ENCODE assay signal across 9 cellular contexts in the genomic region with DNA sequence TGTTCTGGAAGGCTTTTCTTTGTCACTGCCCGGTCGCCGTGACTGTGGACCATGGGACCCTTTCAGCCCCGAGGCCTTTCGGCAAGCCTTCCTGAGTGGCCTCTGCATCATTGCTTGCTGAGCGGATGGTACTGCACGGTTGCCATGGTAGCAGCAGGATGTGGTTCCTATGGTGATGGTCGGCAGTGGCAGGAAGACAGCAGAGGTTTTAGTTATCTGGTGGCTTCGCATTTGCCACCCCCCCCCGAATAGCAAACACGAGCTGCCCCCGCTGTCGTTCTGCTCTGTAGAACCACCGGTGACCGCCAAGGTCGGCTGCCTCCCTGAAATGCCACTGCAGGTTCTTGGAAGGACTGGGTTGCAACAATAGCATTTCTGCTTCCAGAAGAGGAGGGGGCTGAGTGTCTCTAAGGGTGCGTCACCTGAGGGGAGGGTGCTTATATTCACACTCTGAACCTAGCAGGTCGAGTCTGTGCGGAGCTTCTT.
A peak's percentile ranks its signal among the peaks of the same experiment; 100 is the strongest.
DNase-seq lines count a peak whose midpoint lies in the region; ATAC-seq and TF ChIP-seq lines count a peak whose summit lies in the region.
"Had no signal": no experiment of that assay in that cellular context is flagged by ENCODE, and none has a peak within 500 bp of the region (broad histone marks: within the 10 kb centered on the region; RNA-seq: fewer than 3 reads in every experiment).

No MANE protein-coding gene starts in this region.

- H3K27me3 Mint-ChIP-seq in WTC11 (ENCODE audit: low read depth) (no peaks in the 10 kb centered on the region), brain (no peaks in the 10 kb centered on the region)

- peaks cover 25% of the 10 kb centered on the region for H3K4me1 Mint-ChIP-seq in WTC11
- H3K4me1 Mint-ChIP-seq in brain, result peaks cover 75% of the 10 kb centered on the region

- H3K36me3 Mint-ChIP-seq in WTC11 (peaks cover 10% of the 10 kb centered on the region), brain (peaks cover 44% of the 10 kb centered on the region)

- DNase-seq in DMS53 (lab: John Stamatoyannopoulos, UW), result peak; percentile 3
- DNase-seq in DMS53 treated with DMSO at 0.1 percent for 48 hours (lab: John Stamatoyannopoulos, UW; ENCODE audit: unreplicated experiment), result no peak
- no peak for DNase-seq in WTC11 (ENCODE audit: low spot score)
- peak; percentile 46 for DNase-seq in stimulated activated CD4-positive, alpha-beta T cell treated with anti-CD3 and anti-CD28 coated beads, Interleukin-1b, Interleukin-23, amount 100 ng/mL, for 48 hours
- DNase-seq in NCI-H446 (lab: John Stamatoyannopoulos, UW), result no peak
- DNase-seq in globus pallidus (ENCODE audit: low spot score), result no peak

- no peak for TF ChIP-seq CTCF in WTC11 (IDR thresholded peaks at IDR 0.05)
- no peak for TF ChIP-seq CTCF in brain (conservative IDR thresholded peaks at IDR 0.05)

- POLR2A ChIA-PET in WTC11 (lab: Charles Lee), result no interaction called here

- H3K9me3 Mint-ChIP-seq in WTC11 (no peaks in the 10 kb centered on the region), brain (no peaks in the 10 kb centered on the region)

- ATAC-seq in WTC11 (no peak), HG03280 (IDR thresholded peaks at IDR 0.05; ENCODE audit: unreplicated experiment) (no peak)
- ATAC-seq: gastrocnemius medialis had no signal

- CTCF ChIA-PET in WTC11 (lab: Charles Lee), result interaction anchor here (1.5 kb wide), 1 partner anchor 35 kb away, joined by 3 read pairs; no protein-coding TSS in a partner anchor

- peak overlapping the region; percentile 71 for H3K27ac Mint-ChIP-seq in WTC11
- H3K27ac Mint-ChIP-seq in brain, result peak overlapping the region; percentile 83 to 97 (median 85)

- H3K4me3 Mint-ChIP-seq in WTC11 (no peak overlapping the region), brain (peak overlapping the region in 4 of 5 experiments; percentile 22 to 76 (median 70))

TF ChIP-seq in WTC11, 78 proteins besides CTCF, POLR2A, EP300 and RAD21:
- TF ChIP-seq ETV6 (CRISPR knock-in tag; IDR thresholded peaks at IDR 0.05), result no peak
- TF ChIP-seq CREM (CRISPR knock-in tag; IDR thresholded peaks at IDR 0.05), result no peak
- TF ChIP-seq, protein P1, sequence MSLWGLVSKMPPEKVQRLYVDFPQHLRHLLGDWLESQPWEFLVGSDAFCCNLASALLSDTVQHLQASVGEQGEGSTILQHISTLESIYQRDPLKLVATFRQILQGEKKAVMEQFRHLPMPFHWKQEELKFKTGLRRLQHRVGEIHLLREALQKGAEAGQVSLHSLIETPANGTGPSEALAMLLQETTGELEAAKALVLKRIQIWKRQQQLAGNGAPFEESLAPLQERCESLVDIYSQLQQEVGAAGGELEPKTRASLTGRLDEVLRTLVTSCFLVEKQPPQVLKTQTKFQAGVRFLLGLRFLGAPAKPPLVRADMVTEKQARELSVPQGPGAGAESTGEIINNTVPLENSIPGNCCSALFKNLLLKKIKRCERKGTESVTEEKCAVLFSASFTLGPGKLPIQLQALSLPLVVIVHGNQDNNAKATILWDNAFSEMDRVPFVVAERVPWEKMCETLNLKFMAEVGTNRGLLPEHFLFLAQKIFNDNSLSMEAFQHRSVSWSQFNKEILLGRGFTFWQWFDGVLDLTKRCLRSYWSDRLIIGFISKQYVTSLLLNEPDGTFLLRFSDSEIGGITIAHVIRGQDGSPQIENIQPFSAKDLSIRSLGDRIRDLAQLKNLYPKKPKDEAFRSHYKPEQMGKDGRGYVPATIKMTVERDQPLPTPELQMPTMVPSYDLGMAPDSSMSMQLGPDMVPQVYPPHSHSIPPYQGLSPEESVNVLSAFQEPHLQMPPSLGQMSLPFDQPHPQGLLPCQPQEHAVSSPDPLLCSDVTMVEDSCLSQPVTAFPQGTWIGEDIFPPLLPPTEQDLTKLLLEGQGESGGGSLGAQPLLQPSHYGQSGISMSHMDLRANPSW (CRISPR knock-in tag; conservative IDR thresholded peaks at IDR 0.05; ENCODE audit: low read depth), result no peak
- no peak for TF ChIP-seq GRHL2 (CRISPR knock-in tag; IDR thresholded peaks at IDR 0.05; ENCODE audit: insufficient replicate concordance, severe bottlenecking)
- no peak for TF ChIP-seq HMGA2 (CRISPR knock-in tag; IDR thresholded peaks at IDR 0.05)
- TF ChIP-seq TEAD4 (CRISPR knock-in tag; IDR thresholded peaks at IDR 0.05), result no peak
- TF ChIP-seq IRF2 (CRISPR knock-in tag; IDR thresholded peaks at IDR 0.05; ENCODE audit: borderline replicate concordance, low read depth), result no peak
- no peak for TF ChIP-seq ZNF396 (CRISPR knock-in tag; IDR thresholded peaks at IDR 0.05; ENCODE audit: borderline replicate concordance)
- no peak for TF ChIP-seq PRRX2 (CRISPR knock-in tag; IDR thresholded peaks at IDR 0.05)
- TF ChIP-seq GTF2I (CRISPR knock-in tag; conservative IDR thresholded peaks at IDR 0.05), result no peak
- no peak for TF ChIP-seq ZNF121 (CRISPR knock-in tag; IDR thresholded peaks at IDR 0.05)
TF ChIP-seq in WTC11: peak in this region for 0.

Comparison
In these comparisons a context has a peak if more than half of its experiments do, and no peak if none do; other contexts are left out.
1. DNase-seq: peak in DMS53 (single experiment) and stimulated activated CD4-positive, alpha-beta T cell treated with anti-CD3 and anti-CD28 coated beads, Interleukin-1b, Interleukin-23, amount 100 ng/mL, for 48 hours (single experiment); none in DMS53 treated with DMSO at 0.1 percent for 48 hours (single experiment), WTC11 (single experiment), NCI-H446 (0 of 2) and globus pallidus (single experiment).